In the genomic region with DNA sequence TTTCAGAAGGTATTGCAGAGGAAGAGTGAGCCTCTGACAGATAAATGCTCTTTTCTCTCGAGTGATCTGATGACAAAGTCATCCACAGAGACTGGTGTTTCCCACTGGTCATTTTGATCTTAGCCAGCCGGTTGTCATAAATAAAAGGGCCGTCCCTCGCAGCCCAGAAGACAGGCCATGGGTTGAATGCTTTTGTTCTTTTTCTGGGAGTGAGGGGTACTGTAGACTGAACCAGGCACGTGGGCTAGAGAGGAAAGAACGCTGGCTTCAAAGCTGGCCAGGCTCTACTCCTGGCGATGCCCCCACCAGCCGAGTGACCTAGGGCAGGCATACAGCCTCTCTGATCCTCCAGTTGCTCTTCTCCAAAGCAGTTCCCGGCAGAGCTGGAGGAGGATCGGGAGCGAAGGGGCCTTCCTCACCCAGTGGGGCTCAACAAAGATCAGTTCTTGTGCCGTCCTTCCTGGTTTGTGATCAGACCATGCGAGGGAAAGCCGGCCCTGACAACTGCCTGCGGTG, we compare ENCODE assay signal across 1 cellular context.
TF ChIP-seq lines count a peak whose summit lies in the region.

No MANE protein-coding gene starts in this region.

TF ChIP-seq in IMR-90, 13 proteins besides CTCF, POLR2A, EP300 and RAD21 (continued from another document):
- TF ChIP-seq, protein P1, sequence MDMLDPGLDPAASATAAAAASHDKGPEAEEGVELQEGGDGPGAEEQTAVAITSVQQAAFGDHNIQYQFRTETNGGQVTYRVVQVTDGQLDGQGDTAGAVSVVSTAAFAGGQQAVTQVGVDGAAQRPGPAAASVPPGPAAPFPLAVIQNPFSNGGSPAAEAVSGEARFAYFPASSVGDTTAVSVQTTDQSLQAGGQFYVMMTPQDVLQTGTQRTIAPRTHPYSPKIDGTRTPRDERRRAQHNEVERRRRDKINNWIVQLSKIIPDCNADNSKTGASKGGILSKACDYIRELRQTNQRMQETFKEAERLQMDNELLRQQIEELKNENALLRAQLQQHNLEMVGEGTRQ (IDR thresholded peaks at IDR 0.05; ENCODE audit: low read depth, low read length) = no peak
- TF ChIP-seq, protein P2, sequence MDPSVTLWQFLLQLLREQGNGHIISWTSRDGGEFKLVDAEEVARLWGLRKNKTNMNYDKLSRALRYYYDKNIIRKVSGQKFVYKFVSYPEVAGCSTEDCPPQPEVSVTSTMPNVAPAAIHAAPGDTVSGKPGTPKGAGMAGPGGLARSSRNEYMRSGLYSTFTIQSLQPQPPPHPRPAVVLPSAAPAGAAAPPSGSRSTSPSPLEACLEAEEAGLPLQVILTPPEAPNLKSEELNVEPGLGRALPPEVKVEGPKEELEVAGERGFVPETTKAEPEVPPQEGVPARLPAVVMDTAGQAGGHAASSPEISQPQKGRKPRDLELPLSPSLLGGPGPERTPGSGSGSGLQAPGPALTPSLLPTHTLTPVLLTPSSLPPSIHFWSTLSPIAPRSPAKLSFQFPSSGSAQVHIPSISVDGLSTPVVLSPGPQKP (IDR thresholded peaks at IDR 0.05; ENCODE audit: borderline replicate concordance, low read depth, low read length) = no peak
